1 cellular context compared by ENCODE assay signal in the genomic region with DNA sequence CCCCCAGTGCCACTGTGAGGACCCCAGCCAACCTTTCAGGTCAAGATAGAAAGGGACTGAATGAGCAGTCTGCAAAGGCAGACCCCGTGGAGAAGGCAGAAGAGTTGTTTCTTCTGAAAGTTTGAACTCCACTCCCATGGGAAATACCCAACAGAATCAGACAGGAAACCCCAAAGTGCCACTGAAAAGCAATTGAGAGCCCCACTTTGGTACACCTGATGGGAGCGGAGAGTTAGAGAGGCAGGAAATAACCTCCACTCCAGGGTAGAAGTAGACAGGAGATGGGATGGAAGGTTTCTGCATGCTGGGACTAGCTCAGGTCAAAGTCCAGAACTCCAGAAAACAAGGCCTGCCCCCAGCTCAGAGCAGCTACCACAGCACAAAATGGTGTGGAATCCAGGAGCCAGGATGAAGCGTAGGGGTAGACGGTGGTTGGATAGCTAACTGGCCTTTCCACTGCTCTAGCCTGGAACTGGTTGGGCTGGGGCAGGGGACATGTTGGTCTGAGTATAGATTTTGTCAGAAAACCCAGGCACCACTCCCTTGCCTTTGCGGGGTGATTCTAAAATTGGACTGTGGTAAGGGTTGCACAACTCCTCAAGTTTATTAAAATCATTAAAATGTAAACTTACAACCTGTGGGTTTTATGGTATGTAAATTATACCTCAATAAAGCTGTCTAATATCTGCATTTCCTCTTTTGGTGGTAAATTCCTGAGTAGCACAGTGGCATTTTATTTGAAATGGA.
TF ChIP-seq lines count a peak whose summit lies in the region.

No MANE protein-coding gene starts in this region.

TF ChIP-seq in HCT116, 20 proteins besides CTCF, POLR2A, EP300 and RAD21 (continued from another document):
- TF ChIP-seq ZBTB33 (IDR thresholded peaks at IDR 0.05; ENCODE audit: extremely low read depth, insufficient replicate concordance, low read length) (no peak), ELF1 (IDR thresholded peaks at IDR 0.05; ENCODE audit: borderline replicate concordance, low read depth) (no peak), SIN3A (IDR thresholded peaks at IDR 0.05; ENCODE audit: low read depth) (no peak), ZFX (IDR thresholded peaks at IDR 0.05) (no peak), YY1 (IDR thresholded peaks at IDR 0.05; ENCODE audit: extremely low read depth, insufficient replicate concordance, low read depth, low read length) (no peak), SP1 (IDR thresholded peaks at IDR 0.05; ENCODE audit: low read depth) (no peak)
- TF ChIP-seq, protein P1, sequence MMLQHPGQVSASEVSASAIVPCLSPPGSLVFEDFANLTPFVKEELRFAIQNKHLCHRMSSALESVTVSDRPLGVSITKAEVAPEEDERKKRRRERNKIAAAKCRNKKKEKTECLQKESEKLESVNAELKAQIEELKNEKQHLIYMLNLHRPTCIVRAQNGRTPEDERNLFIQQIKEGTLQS (IDR thresholded peaks at IDR 0.05), result no peak
